22 cellular contexts compared by ENCODE assay signal in genomic region chr2:127906206-127906926, GRCh38. TPM values are rescaled to one million over a fixed set of nuclear protein-coding genes. Genes with fewer than 3 reads are reported as not detected.
DNase-seq lines count a peak whose midpoint lies in the region; ATAC-seq and TF ChIP-seq lines count a peak whose summit lies in the region.
"Had no signal": no experiment of that assay in that cellular context is flagged by ENCODE, and none has a peak within 500 bp of the region (broad histone marks: within the 10 kb centered on the region; RNA-seq: fewer than 3 reads in every experiment).

No MANE protein-coding gene starts in this region.

- DNase-seq in DMS 273 (lab: John Stamatoyannopoulos, UW; ENCODE audit: unreplicated experiment) (peak; percentile 34), DMS 273 treated with DMSO at 0.1 percent for 48 hours (lab: John Stamatoyannopoulos, UW) (no peak), SK-MEL-5 (ENCODE audit: low read depth, low spot score) (peak; percentile 24), mesenteric fat pad (ENCODE audit: low spot score) (peak; percentile 41), EL (no peak)
- DNase-seq: activated CD8-positive, alpha-beta memory T cell treated with anti-CD3 and anti-CD28 coated beads for 24 hours; central memory CD4-positive, alpha-beta T cell; DMS79 treated with DMSO at 0.1 percent for 48 hours; effector CD4-positive, alpha-beta T cell; hypothalamus; left colon; NCI-H1694 treated with DMSO at 0.1 percent for 48 hours; NCI-H510A; small intestine; stimulated activated naive B cell treated with anti-CD40 and anti-IgM and Interleukin-4, amounts not matched to agents 10 μg/mL and 1 μg/mL and 100 μg/mL, for 72 hours; transverse colon had no signal

- no peaks in the 10 kb centered on the region for H3K9me3 ChIP-seq in HEK293 (ENCODE audit: control insufficient read depth, insufficient read depth, low read depth, low read length)
- H3K9me3 ChIP-seq: pancreas, transverse colon had no signal

- H3K4me3 ChIP-seq in HEK293 (ENCODE audit: low read depth, low read length), result no peak overlapping the region
- H3K4me3 ChIP-seq: BLaER1 treated with 17β-estradiol and CSF1 and Interleukin-3, amounts not matched to agents 10 nM and 100 nM; pancreas; transverse colon had no signal

- CTCF ChIA-PET in HEK293 (lab: Yijun Ruan, JAX), result no interaction called here

- no peak for ATAC-seq in GM18511 (IDR thresholded peaks at IDR 0.05; ENCODE audit: unreplicated experiment)
- ATAC-seq in GM19023 (IDR thresholded peaks at IDR 0.05; ENCODE audit: unreplicated experiment), result no peak
- ATAC-seq: left colon; pancreas; stimulated activated naive B cell treated with anti-CD40 and anti-IgM and Interleukin-4, amounts not matched to agents 10 μg/mL and 1 μg/mL and 100 μg/mL, for 72 hours had no signal

- no peak for TF ChIP-seq CTCF in HEK293 (tag by site-specific recombination; IDR thresholded peaks at IDR 0.05)

- in situ Hi-C loops in SK-MEL-5 (cut with HindIII; ENCODE audit: low pct_unique_long_range_greater_than_20kb, low sequenced_read_pairs), result no loop called here

- H3K4me1 ChIP-seq in HEK293 (ENCODE audit: control insufficient read depth, insufficient read depth, low read length), result no peaks in the 10 kb centered on the region

- POLR2A ChIA-PET in HEK293 (lab: Yijun Ruan, JAX), result interaction anchor here (0.7 kb wide), 1 partner anchor 108 kb away, joined by 4 read pairs; no protein-coding TSS in a partner anchor

- no peaks in the 10 kb centered on the region for H3K36me3 ChIP-seq in HEK293 (ENCODE audit: control insufficient read depth in 2 of 2, insufficient read depth in 1 of 2, low read length in 2 of 2)
- H3K36me3 ChIP-seq: BLaER1 treated with 17β-estradiol and CSF1 and Interleukin-3, amounts not matched to agents 10 nM and 100 nM; pancreas; transverse colon had no signal

- no peak overlapping the region for H3K27ac ChIP-seq in HEK293 (ENCODE audit: extremely low read depth, low read depth, low read length)
- H3K27ac ChIP-seq: 22Rv1; BLaER1 treated with 17β-estradiol and CSF1 and Interleukin-3, amounts not matched to agents 10 nM and 100 nM; pancreas; transverse colon had no signal

TF ChIP-seq in HEK293, 187 proteins besides CTCF, POLR2A, EP300 and RAD21:
- TF ChIP-seq ZBTB17 (tag by site-specific recombination; IDR thresholded peaks at IDR 0.05) (peak; percentile 41; the same call in 1 of the 2 replicates), REST (tag by site-specific recombination; IDR thresholded peaks at IDR 0.05) (no peak)

RNA-seq across cellular contexts. Expression of gene AMMECR1L, which starts 20.6 kb away (rescaled TPM):
- total RNA-seq in SK-MEL-5 (2014; rRNA removed; shearing (Covaris generic)), result 25.3 and 28.8 TPM in 2 replicates
- polyA plus RNA-seq in SK-MEL-5 (2015; cell fraction: cytosol; rRNA removed), result 18.1 and 27.3 TPM in 2 replicates
- 36.3 and 47.1 TPM in 2 replicates for polyA plus RNA-seq in SK-MEL-5 (2015; cell fraction: nucleus; rRNA removed)
- 22.0 TPM for total RNA-seq in mesenteric fat pad

RNA-seq across cellular contexts. Expression of gene POLR2D, which starts 48.4 kb away (rescaled TPM):
- 19.6 TPM in 2 replicates for total RNA-seq in SK-MEL-5 (2014; rRNA removed; shearing (Covaris generic))
- polyA plus RNA-seq in SK-MEL-5 (2015; cell fraction: cytosol; rRNA removed), result 26.4 and 31.4 TPM in 2 replicates
- polyA plus RNA-seq in SK-MEL-5 (2015; cell fraction: nucleus; rRNA removed), result 21.0 and 24.3 TPM in 2 replicates
- total RNA-seq in mesenteric fat pad, result 26.4 TPM

Comparison
In these comparisons a context has a peak if more than half of its experiments do, and no peak if none do; other contexts are left out.
1. DNase-seq: peak in DMS 273 (single experiment), SK-MEL-5 (single experiment) and mesenteric fat pad (single experiment); none in DMS 273 treated with DMSO at 0.1 percent for 48 hours (single experiment) and EL (single experiment).